Comparison of ENCODE assay signal across 9 cellular contexts in the genomic region with DNA sequence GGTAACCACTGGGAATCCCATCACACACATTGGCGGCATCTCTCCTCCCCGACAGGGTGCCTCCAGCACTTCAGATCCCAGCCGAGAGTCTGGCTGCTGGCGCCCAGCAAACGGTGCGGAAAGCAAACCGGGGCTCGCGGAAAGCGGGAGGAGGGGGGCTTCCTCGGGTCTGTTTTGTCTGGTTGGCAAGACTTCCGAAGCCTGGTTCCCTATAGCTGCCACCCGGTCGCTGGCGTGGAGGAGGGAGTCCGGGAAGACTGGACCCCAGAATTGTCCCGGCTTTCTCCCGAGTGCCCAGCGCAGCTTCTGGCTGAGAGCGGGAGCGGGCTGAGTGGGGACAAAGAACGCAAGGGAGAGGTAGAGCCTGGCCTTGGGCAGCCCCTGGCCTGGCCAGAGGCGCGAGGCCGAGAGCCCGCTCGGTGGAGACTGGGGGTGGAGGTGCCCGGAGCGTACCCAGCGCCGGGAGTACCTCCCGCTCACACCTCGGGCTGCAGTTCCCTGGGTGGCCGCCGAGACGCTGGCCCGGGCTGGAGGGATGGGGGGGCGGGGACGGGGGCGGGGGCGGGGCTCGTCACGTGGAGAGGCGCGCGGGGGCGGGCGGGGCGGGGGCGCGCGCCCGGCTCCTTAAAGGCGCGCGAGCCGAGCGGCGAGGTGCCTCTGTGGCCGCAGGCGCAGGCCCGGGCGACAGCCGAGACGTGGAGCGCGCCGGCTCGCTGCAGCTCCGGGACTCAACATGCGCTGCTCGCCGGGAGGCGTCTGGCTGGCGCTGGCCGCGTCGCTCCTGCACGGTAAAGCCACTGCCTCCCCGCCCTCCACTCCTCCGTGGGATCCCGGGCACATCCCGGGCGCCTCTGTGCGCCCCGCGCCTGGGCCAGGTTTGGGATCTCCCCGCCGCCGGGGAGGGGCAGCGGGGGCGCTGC. TPM values are rescaled to one million over a fixed set of nuclear protein-coding genes. Genes with fewer than 3 reads are reported as not detected.
DNase-seq lines count a peak whose midpoint lies in the region; ATAC-seq, FAIRE-seq and TF ChIP-seq lines count a peak whose summit lies in the region.
"Had no signal": no experiment of that assay in that cellular context is flagged by ENCODE, and none has a peak within 500 bp of the region (broad histone marks: within the 10 kb centered on the region; RNA-seq: fewer than 3 reads in every experiment).

A gene (plus strand): TSS at position 654 of the 920 bp plus-strand sequence. CDS start 80 bp downstream, at position 734.

- intact Hi-C loops in GM12878 (cut with micrococcal nuclease; ENCODE audit: unreplicated experiment) (no loop called here), gastrocnemius medialis (cut with DNase I; ENCODE audit: low total_unique reads) (loop anchor here (1.0 to 2.0 kb wide), 2 partner anchors 55 to 160 kb away; a partner anchor contains a TSS)

- H3K4me3 ChIP-seq in GM12878 (no peak within 1 kb of the TSS), iPS-18c (ENCODE audit: insufficient read depth, low read depth, low read length) (peak within 1 kb of the TSS; percentile 73), gastrocnemius medialis (peak within 1 kb of the TSS; percentile 60 to 63 (median 61))

- ATAC-seq in HG02970 (IDR thresholded peaks at IDR 0.05; ENCODE audit: low FRiP score, unreplicated experiment) (peak; percentile 60), GM12878 (peak; percentile 92), gastrocnemius medialis (peak; percentile 82 to 83)

- CTCF ChIA-PET in GM12878 (lab: Yijun Ruan, JAX): no interaction called here

- FAIRE-seq in GM12878 (lab: Jason Lieb, UNC): no peak

- no peak within 1 kb of the TSS for H3K4me2 ChIP-seq in GM12878 (ENCODE audit: control insufficient read depth, insufficient read depth)

- SMC1A ChIA-PET in GM12878 (lab: Charles Lee; ENCODE audit: uncharacterized antibody, unreplicated experiment): no interaction called here

- peak; percentile 54; the same call in 1 of the 2 replicates for TF ChIP-seq POLR2A in GM12878 (IDR thresholded peaks at IDR 0.05; ENCODE audit: low read depth, low read length)
- TF ChIP-seq POLR2A in gastrocnemius medialis (IDR thresholded peaks at IDR 0.05): peak; percentile 57 to 71

- no TSS peak for BruUV-seq in GM12878 (replicated peaks; lab: Mats Ljungman, UMichigan)

- peak; percentile 64 for DNase-seq in activated effector memory CD4-positive, alpha-beta T cell treated with anti-CD3 and anti-CD28 coated beads, Interleukin-2, amount 50 U/mL, for 16 hours
- no peak for DNase-seq in activated effector memory CD4-positive, alpha-beta T cell treated with Interleukin-2 at 50 U/mL for 16 hours
- DNase-seq in NCI-H748 treated with DMSO at 0.1 percent for 48 hours (lab: John Stamatoyannopoulos, UW) (peak; percentile 23), GM12878 (ENCODE audit: low read depth, low spot score) (no peak), gastrocnemius medialis (peak; percentile 16 to 38), dedifferentiated amniotic fluid mesenchymal stem cell (ENCODE audit: extremely low spot score) (no peak)

- 17% methylated on average over 38 of the region's 92 CpGs for WGBS in GM12878 (ENCODE audit: insufficient coverage, insufficient replicate concordance, low lambda C conversion rate, missing lambda C conversion rate)

- TF ChIP-seq CTCF in GM12878 (IDR thresholded peaks at IDR 0.05 in 2 of 3, conservative IDR thresholded peaks at IDR 0.05 in 1 of 3; ENCODE audit: control insufficient read depth in 2 of 3, extremely low read depth in 1 of 3, insufficient read depth in 1 of 3, low read depth in 3 of 3, low read length in 3 of 3) (no peak), gastrocnemius medialis (IDR thresholded peaks at IDR 0.05 in 4 of 5, conservative IDR thresholded peaks at IDR 0.05 in 1 of 5) (peak in 2 of 5 experiments; percentile 46 to 57)

- no peaks in the 10 kb centered on the region for H3K79me2 ChIP-seq in GM12878 (ENCODE audit: control insufficient read depth, insufficient read depth, low read length)

- H3K27ac ChIP-seq in GM12878 (ENCODE audit: control insufficient read depth, insufficient read depth) (no peak within 1 kb of the TSS), gastrocnemius medialis (peak within 1 kb of the TSS; percentile 17 to 57 (median 34))
- H3K27ac ChIP-seq: neutrophil had no signal

- no peaks in the 10 kb centered on the region for H3K9me3 ChIP-seq in GM12878 (replicated peaks; ENCODE audit: control insufficient read depth, insufficient read depth, low read length)
- no peaks in the 10 kb centered on the region for H3K9me3 ChIP-seq in iPS-18c (ENCODE audit: control insufficient read depth, insufficient read depth, low read length)
- no peaks in the 10 kb centered on the region for H3K9me3 ChIP-seq in gastrocnemius medialis
- H3K9me3 ChIP-seq: neutrophil had no signal

- H3K4me1 ChIP-seq in GM12878 (ENCODE audit: control insufficient read depth, insufficient read depth, low read length) (no peaks in the 10 kb centered on the region), gastrocnemius medialis (peaks cover 10 to 13% of the 10 kb centered on the region in 2 donors)

- TF ChIP-seq RAD21 in GM12878 (IDR thresholded peaks at IDR 0.05; ENCODE audit: insufficient read depth, low read depth, low read length): no peak

- H3K36me3 ChIP-seq in GM12878 (ENCODE audit: control insufficient read depth in 2 of 2, insufficient read depth in 2 of 2, low read length in 1 of 2) (no peaks in the 10 kb centered on the region), gastrocnemius medialis (no peaks in the 10 kb centered on the region)
- H3K36me3 ChIP-seq: neutrophil had no signal

- in situ Hi-C loops in GM12878 (cut with MboI): no loop called here
- in situ Hi-C loops in gastrocnemius medialis (cut with MboI; ENCODE audit: low sequenced_read_pairs in 4 of 4): no loop called here

- no peak within 1 kb of the TSS for H2AFZ ChIP-seq in GM12878 (ENCODE audit: control insufficient read depth, low read depth, low read length)

- TF ChIP-seq EP300 in GM12878 (IDR thresholded peaks at IDR 0.05; ENCODE audit: borderline replicate concordance in 1 of 2, control insufficient read depth in 1 of 2, low read depth in 2 of 2, low read length in 2 of 2): no peak

- no peak within 1 kb of the TSS for H3K9ac ChIP-seq in GM12878 (ENCODE audit: control insufficient read depth, insufficient read depth, low read length)

- RAD21 ChIA-PET in GM12878 (lab: Charles Lee; ENCODE audit: unreplicated experiment): no interaction called here

- H3K27me3 ChIP-seq in GM12878 (replicated peaks in 1 of 2; ENCODE audit: control insufficient read depth in 2 of 2, insufficient read depth in 2 of 2, low read length in 1 of 2) (peaks cover 4 to 5% of the 10 kb centered on the region in 2 experiments), gastrocnemius medialis (peaks cover 7 to 18% (median 10%) of the 10 kb centered on the region in 3 donors)

- H4K20me1 ChIP-seq in GM12878 (ENCODE audit: control insufficient read depth, insufficient read depth): no peaks in the 10 kb centered on the region

- POLR2A ChIA-PET in GM12878 (lab: Charles Lee): no interaction called here

TF ChIP-seq in GM12878, 131 proteins besides CTCF, POLR2A, EP300 and RAD21 (continues in another document):
- TF ChIP-seq PAX5 (IDR thresholded peaks at IDR 0.05; ENCODE audit: borderline replicate concordance, low read depth, low read length) (no peak), JUND (IDR thresholded peaks at IDR 0.05; ENCODE audit: low read depth, low read length) (no peak), MTA2 (IDR thresholded peaks at IDR 0.05; ENCODE audit: low read depth) (no peak), STAT1 (conservative IDR thresholded peaks at IDR 0.05) (no peak)
- TF ChIP-seq, protein P1, sequence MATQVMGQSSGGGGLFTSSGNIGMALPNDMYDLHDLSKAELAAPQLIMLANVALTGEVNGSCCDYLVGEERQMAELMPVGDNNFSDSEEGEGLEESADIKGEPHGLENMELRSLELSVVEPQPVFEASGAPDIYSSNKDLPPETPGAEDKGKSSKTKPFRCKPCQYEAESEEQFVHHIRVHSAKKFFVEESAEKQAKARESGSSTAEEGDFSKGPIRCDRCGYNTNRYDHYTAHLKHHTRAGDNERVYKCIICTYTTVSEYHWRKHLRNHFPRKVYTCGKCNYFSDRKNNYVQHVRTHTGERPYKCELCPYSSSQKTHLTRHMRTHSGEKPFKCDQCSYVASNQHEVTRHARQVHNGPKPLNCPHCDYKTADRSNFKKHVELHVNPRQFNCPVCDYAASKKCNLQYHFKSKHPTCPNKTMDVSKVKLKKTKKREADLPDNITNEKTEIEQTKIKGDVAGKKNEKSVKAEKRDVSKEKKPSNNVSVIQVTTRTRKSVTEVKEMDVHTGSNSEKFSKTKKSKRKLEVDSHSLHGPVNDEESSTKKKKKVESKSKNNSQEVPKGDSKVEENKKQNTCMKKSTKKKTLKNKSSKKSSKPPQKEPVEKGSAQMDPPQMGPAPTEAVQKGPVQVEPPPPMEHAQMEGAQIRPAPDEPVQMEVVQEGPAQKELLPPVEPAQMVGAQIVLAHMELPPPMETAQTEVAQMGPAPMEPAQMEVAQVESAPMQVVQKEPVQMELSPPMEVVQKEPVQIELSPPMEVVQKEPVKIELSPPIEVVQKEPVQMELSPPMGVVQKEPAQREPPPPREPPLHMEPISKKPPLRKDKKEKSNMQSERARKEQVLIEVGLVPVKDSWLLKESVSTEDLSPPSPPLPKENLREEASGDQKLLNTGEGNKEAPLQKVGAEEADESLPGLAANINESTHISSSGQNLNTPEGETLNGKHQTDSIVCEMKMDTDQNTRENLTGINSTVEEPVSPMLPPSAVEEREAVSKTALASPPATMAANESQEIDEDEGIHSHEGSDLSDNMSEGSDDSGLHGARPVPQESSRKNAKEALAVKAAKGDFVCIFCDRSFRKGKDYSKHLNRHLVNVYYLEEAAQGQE (IDR thresholded peaks at IDR 0.05; ENCODE audit: low read depth, low read length): no peak

RNA-seq across cellular contexts. Expression of the gene that starts here (rescaled TPM):
- total RNA-seq in GM12878 (2013; cell fraction: nucleolus; rRNA removed): not detected in 2 replicates
- total RNA-seq in GM12878 (2014; rRNA removed) (under 0.01 TPM in 1 of 2 replicates, not detected in the other), GM12878 (2014; rRNA removed; fragmentation: Illumina TruSeq; extraction: Trizol) (not detected in 2 replicates), GM12878 (2021) (not detected in 2 replicates), gastrocnemius medialis (1 to 10 TPM in 1 of 4 donors, under 1 TPM in 3; 0.35 to 6.5 (median 0.66) TPM)
- polyA plus RNA-seq in GM12878 (2011; ENCODE audit: low read depth): not detected
- polyA plus RNA-seq in GM12878 (2011; rRNA removed) (0.09 and 0.12 TPM in 2 replicates), GM12878 (2014; fragmentation: Illumina TruSeq; extraction: Trizol) (0.06 TPM in 1 of 2 replicates, not detected in the other), GM12878 (2014; fragmentation: Nextera tagmentation; extraction: Ambion mirVana) (not detected), GM12878 (2014; rRNA removed) (not detected in 2 replicates), GM12878 (2016; fragmentation: Nextera tagmentation; extraction: Ambion mirVana) (under 1 TPM in 1 of 2 experiments, not detected in 1; 0.15 TPM)
- 0.19 and 0.27 TPM in 2 replicates for polyA plus RNA-seq in GM12878 (2011; cell fraction: cytosol; rRNA removed)
- polyA plus RNA-seq in GM12878 (2011; cell fraction: nucleus; rRNA removed): 0.42 and 0.57 TPM in 2 replicates
- not detected in 2 replicates for polyA plus RNA-seq in GM12878 (2012)
- 0.52 and 1.2 TPM in 2 replicates for polyA minus RNA-seq in GM12878 (2011; rRNA and poly(A)+ RNA removed)
- polyA minus RNA-seq in GM12878 (2011; cell fraction: cytosol; rRNA and poly(A)+ RNA removed): not detected in 2 replicates
- 0.96 and 0.97 TPM in 2 replicates for polyA minus RNA-seq in GM12878 (2011; cell fraction: nucleus; rRNA and poly(A)+ RNA removed)

Comparison
In these comparisons a context has a peak if more than half of its experiments do, and no peak if none do; other contexts are left out.
1. DNase-seq: peak in activated effector memory CD4-positive, alpha-beta T cell treated with anti-CD3 and anti-CD28 coated beads, Interleukin-2, amount 50 U/mL, for 16 hours (single experiment), NCI-H748 treated with DMSO at 0.1 percent for 48 hours (single experiment) and gastrocnemius medialis (2 of 2); none in activated effector memory CD4-positive, alpha-beta T cell treated with Interleukin-2 at 50 U/mL for 16 hours (single experiment), GM12878 (single experiment) and dedifferentiated amniotic fluid mesenchymal stem cell (single experiment).
2. Peak in every context shown above with its lines, with median percentiles within 50 percentile points of each other: ATAC-seq.